In genomic region chr5:139481122-139481533, GRCh38 we compare ENCODE assay signal across 9 cellular contexts. TPM values are rescaled to one million over a fixed set of nuclear protein-coding genes. Genes with fewer than 3 reads are reported as not detected.
DNase-seq lines count a peak whose midpoint lies in the region; ATAC-seq, FAIRE-seq and TF ChIP-seq lines count a peak whose summit lies in the region.
"Had no signal": no experiment of that assay in that cellular context is flagged by ENCODE, and none has a peak within 500 bp of the region (broad histone marks: within the 10 kb centered on the region; RNA-seq: fewer than 3 reads in every experiment).

No MANE protein-coding gene starts in this region.

- peak overlapping the region; percentile 80 to 91 for H3K9ac ChIP-seq in K562 (ENCODE audit: insufficient read depth in 1 of 2, low read depth in 2 of 2, low read length in 2 of 2)

- no peak for TF ChIP-seq RAD21 in K562 (CRISPR knock-in tag; conservative IDR thresholded peaks at IDR 0.05 in 1 of 2, IDR thresholded peaks at IDR 0.05 in 1 of 2)

- H3K4me2 ChIP-seq in K562 (ENCODE audit: insufficient read depth, low read length): peak overlapping the region; percentile 91

- FAIRE-seq in K562 (lab: Jason Lieb, UNC): no peak
- FAIRE-seq: pancreas had no signal

- ATAC-seq in K562 (peak; percentile 48), GM19351 (IDR thresholded peaks at IDR 0.05; ENCODE audit: unreplicated experiment) (no peak), GM19452 (IDR thresholded peaks at IDR 0.05; ENCODE audit: unreplicated experiment) (no peak), GM21737 (IDR thresholded peaks at IDR 0.05; ENCODE audit: unreplicated experiment) (no peak)

- H3K4me1 ChIP-seq in A673 (ENCODE audit: insufficient read depth, low read length, poor library complexity, severe bottlenecking) (peaks cover 10% of the 10 kb centered on the region), K562 (replicated peaks in 1 of 2; ENCODE audit: control insufficient read depth in 2 of 2, insufficient read depth in 2 of 2, low read length in 2 of 2) (peaks cover 54 to 62% of the 10 kb centered on the region in 2 experiments), mononuclear cell (ENCODE audit: insufficient read depth, low read length) (peaks cover 74% of the 10 kb centered on the region)
- H3K4me1 ChIP-seq: pancreas had no signal

- peak overlapping the region; percentile 89 for H3K27ac ChIP-seq in A673 (ENCODE audit: low read depth, low read length, poor library complexity, severe bottlenecking)
- peak overlapping the region; percentile 98 for H3K27ac ChIP-seq in K562 (ENCODE audit: extremely low read depth, low read depth, low read length)

- peaks cover 43% of the 10 kb centered on the region for H3K79me2 ChIP-seq in K562 (ENCODE audit: control insufficient read depth, insufficient read depth, low read length)

- H2AFZ ChIP-seq in K562 (ENCODE audit: low read depth, low read length): peak overlapping the region; percentile 99

- TF ChIP-seq EP300 in K562 (IDR thresholded peaks at IDR 0.05; ENCODE audit: low read length): no peak

- TF ChIP-seq POLR2A in K562 (conservative IDR thresholded peaks at IDR 0.05): no peak

- CTCF ChIA-PET in A673 (lab: Charles Lee) (interaction anchor here (1.2 kb wide), 1 partner anchor 58 kb away, joined by 6 read pairs; no protein-coding TSS in a partner anchor), K562 (lab: Yijun Ruan, JAX; ENCODE audit: low intra/inter-chr PET ratio) (no interaction called here)

- TF ChIP-seq CTCF in A673 (conservative IDR thresholded peaks at IDR 0.05; ENCODE audit: low read depth, low read length) (no peak), K562 (IDR thresholded peaks at IDR 0.05 in 2 of 3, conservative IDR thresholded peaks at IDR 0.05 in 1 of 3; ENCODE audit: insufficient read depth in 2 of 3, low read depth in 1 of 3, low read length in 3 of 3) (no peak)

- H3K27me3 ChIP-seq in A673 (replicated peaks; ENCODE audit: insufficient read depth, low read depth, low read length, poor library complexity) (no peaks in the 10 kb centered on the region), MG63 (no peaks in the 10 kb centered on the region), K562 (ENCODE audit: control insufficient read depth in 2 of 2, insufficient read depth in 2 of 2, low read length in 2 of 2) (no peaks in the 10 kb centered on the region), mononuclear cell (ENCODE audit: insufficient read depth, low read length) (no peaks in the 10 kb centered on the region)
- H3K27me3 ChIP-seq: pancreas had no signal

- BruUV-seq in A673 (replicated peaks; lab: Mats Ljungman, UMichigan) (no TSS peak), K562 (replicated peaks; lab: Mats Ljungman, UMichigan) (no TSS peak)

- in situ Hi-C loops in K562 (cut with MboI): no loop called here

- WGBS in K562 (ENCODE audit: insufficient coverage, low coverage, missing lambda C conversion rate): 7% methylated on average over 12 of the region's 12 CpGs

- H3K36me3 ChIP-seq in A673 (ENCODE audit: insufficient read depth, low read length, poor library complexity, severe bottlenecking) (peaks cover 10% of the 10 kb centered on the region), MG63 (peaks cover 48% of the 10 kb centered on the region), K562 (ENCODE audit: control insufficient read depth, insufficient read depth, low read length) (peaks cover 35% of the 10 kb centered on the region; the same call in 2 of the 3 replicates)
- H3K36me3 ChIP-seq: pancreas had no signal

- DNase-seq in A673 (ENCODE audit: low spot score) (no peak), MG63 (no peak), K562 (ENCODE audit: extremely low read depth in 1 of 4, low spot score in 3 of 4) (peak; percentile 34 to 71 (median 52)), cerebellar cortex (ENCODE audit: low spot score) (no peak)
- DNase-seq: pancreas had no signal

- H3K4me3 ChIP-seq in A673 (ENCODE audit: low read depth, low read length, poor library complexity, severe bottlenecking) (peak overlapping the region; percentile 55), MG63 (peak overlapping the region; percentile 66), K562 (peak overlapping the region; percentile 58), mononuclear cell (ENCODE audit: low read length) (peak overlapping the region; percentile 66)

- no peaks in the 10 kb centered on the region for H3K9me1 ChIP-seq in K562 (ENCODE audit: control insufficient read depth, insufficient read depth, low read length)

- H3K9me3 ChIP-seq in A673 (ENCODE audit: low read depth, low read length, poor library complexity, severe bottlenecking) (no peaks in the 10 kb centered on the region), MG63 (no peaks in the 10 kb centered on the region), K562 (replicated peaks; ENCODE audit: control insufficient read depth, insufficient read depth, low read depth, low read length) (no peaks in the 10 kb centered on the region), mononuclear cell (ENCODE audit: low read depth, low read length) (no peaks in the 10 kb centered on the region)
- H3K9me3 ChIP-seq: pancreas had no signal

- intact Hi-C loops in A673 (cut with micrococcal nuclease; ENCODE audit: unreplicated experiment): no loop called here
- intact Hi-C loops in K562 (cut with micrococcal nuclease): no loop called here

- no peaks in the 10 kb centered on the region for H4K20me1 ChIP-seq in K562 (replicated peaks; ENCODE audit: control insufficient read depth, insufficient read depth, low read length)

- POLR2A ChIA-PET in A673 (lab: Charles Lee; ENCODE audit: low non-redundant PET) (no interaction called here), K562 (lab: Yijun Ruan, JAX) (interaction anchor here (0.6 to 2.4 kb wide), 7 partner anchors 10 to 731 kb away, joined by 3 to 23 read pairs (median 4); partner anchors contain the start of gene SMIM33)

RNA-seq across cellular contexts. Expression of gene STING1, which starts 1.4 kb away (rescaled TPM):
- 29.4 and 30.7 TPM in 2 replicates for total RNA-seq in A673 (2021)
- total RNA-seq in MG63 (2014; rRNA removed; shearing (Covaris generic); ENCODE audit: low replicate concordance): 45.6 and 54.5 TPM in 2 replicates
- total RNA-seq in K562 (2011; cell fraction: chromatin; rRNA removed; ENCODE audit: low replicate concordance): 37.8 and 111 TPM in 2 replicates
- total RNA-seq in K562 (2011; cell fraction: nucleolus; rRNA removed): 91.5 and 121 TPM in 2 replicates
- 66.2 and 70.2 TPM in 2 replicates for total RNA-seq in K562 (2011; cell fraction: nucleoplasm; rRNA removed)
- total RNA-seq in K562 (2014; rRNA removed): 59.9 and 71.9 TPM in 2 replicates
- total RNA-seq in K562 (2014; rRNA removed; fragmentation: Illumina TruSeq; extraction: Trizol): 20.1 and 24.9 TPM in 2 replicates
- 44.7 and 44.8 TPM in 2 replicates for total RNA-seq in K562 (2015; rRNA removed; fragmentation: Illumina TruSeq; extraction: Trizol)
- 64.2 and 69.1 TPM in 2 replicates for total RNA-seq in K562 (2021)
- 31.0 and 58.9 TPM in 2 replicates for polyA plus RNA-seq in K562 (2011; rRNA removed)
- 54.5 and 93.0 TPM in 2 replicates for polyA plus RNA-seq in K562 (2011; cell fraction: cytosol; rRNA removed)
- 188 and 261 TPM in 2 replicates for polyA plus RNA-seq in K562 (2011; cell fraction: nucleus; rRNA removed)
- 110 and 213 TPM in 2 replicates for polyA plus RNA-seq in K562 (2012)
- 64.7 and 74.0 TPM in 2 replicates for polyA plus RNA-seq in K562 (2014; fragmentation: Illumina TruSeq; extraction: Trizol)
- 10 to 100 TPM; 20.8 to 23.3 TPM for polyA plus RNA-seq in K562 (2014; fragmentation: Nextera tagmentation; extraction: Ambion mirVana)
- 61.4 and 66.1 TPM in 2 replicates for polyA plus RNA-seq in K562 (2014; rRNA removed)
- 19.9 and 21.4 TPM in 2 replicates for polyA minus RNA-seq in K562 (2011; rRNA and poly(A)+ RNA removed)
- polyA minus RNA-seq in K562 (2011; cell fraction: cytosol; rRNA and poly(A)+ RNA removed): 54.2 and 55.1 TPM in 2 replicates
- polyA minus RNA-seq in K562 (2011; cell fraction: nucleus; rRNA and poly(A)+ RNA removed): 36.5 and 43.1 TPM in 2 replicates
- 38.4 TPM for total RNA-seq in mononuclear cell

RNA-seq across cellular contexts. Expression of gene SMIM33, which starts 10.3 kb away (rescaled TPM):
- not detected in 2 replicates for total RNA-seq in A673 (2021)
- not detected in 2 replicates for total RNA-seq in MG63 (2014; rRNA removed; shearing (Covaris generic); ENCODE audit: low replicate concordance)
- not detected in 2 replicates for total RNA-seq in K562 (2011; cell fraction: chromatin; rRNA removed; ENCODE audit: low replicate concordance)
- not detected in 2 replicates for total RNA-seq in K562 (2011; cell fraction: nucleolus; rRNA removed)
- not detected in 2 replicates for total RNA-seq in K562 (2011; cell fraction: nucleoplasm; rRNA removed)
- not detected in 2 replicates for total RNA-seq in K562 (2014; rRNA removed)
- not detected in 2 replicates for total RNA-seq in K562 (2014; rRNA removed; fragmentation: Illumina TruSeq; extraction: Trizol)
- total RNA-seq in K562 (2015; rRNA removed; fragmentation: Illumina TruSeq; extraction: Trizol): not detected in 2 replicates
- not detected in 2 replicates for total RNA-seq in K562 (2021)
- not detected in 2 replicates for polyA plus RNA-seq in K562 (2011; rRNA removed)
- polyA plus RNA-seq in K562 (2011; cell fraction: cytosol; rRNA removed): not detected in 2 replicates
- not detected in 2 replicates for polyA plus RNA-seq in K562 (2011; cell fraction: nucleus; rRNA removed)
- 0.04 TPM in 1 of 2 replicates, not detected in the other for polyA plus RNA-seq in K562 (2012)
- polyA plus RNA-seq in K562 (2014; fragmentation: Illumina TruSeq; extraction: Trizol): not detected in 2 replicates
- polyA plus RNA-seq in K562 (2014; fragmentation: Nextera tagmentation; extraction: Ambion mirVana): not detected
- polyA plus RNA-seq in K562 (2014; rRNA removed): not detected in 2 replicates
- not detected in 2 replicates for polyA minus RNA-seq in K562 (2011; rRNA and poly(A)+ RNA removed)
- not detected in 2 replicates for polyA minus RNA-seq in K562 (2011; cell fraction: cytosol; rRNA and poly(A)+ RNA removed)
- not detected in 2 replicates for polyA minus RNA-seq in K562 (2011; cell fraction: nucleus; rRNA and poly(A)+ RNA removed)
- not detected for total RNA-seq in mononuclear cell
- total RNA-seq: pancreas had no signal
- polyA plus RNA-seq: pancreas had no signal

RNA-seq across cellular contexts. Expression of gene ECSCR, which starts 18.6 kb away (rescaled TPM):
- total RNA-seq in A673 (2021) (1.1 and 1.6 TPM in 2 replicates), K562 (2014; rRNA removed) (not detected in 2 replicates), K562 (2014; rRNA removed; fragmentation: Illumina TruSeq; extraction: Trizol) (not detected in 2 replicates), K562 (2015; rRNA removed; fragmentation: Illumina TruSeq; extraction: Trizol) (not detected in 2 replicates), K562 (2021) (not detected in 2 replicates), mononuclear cell (not detected)
- 0.63 and 0.74 TPM in 2 replicates for total RNA-seq in MG63 (2014; rRNA removed; shearing (Covaris generic); ENCODE audit: low replicate concordance)
- total RNA-seq in K562 (2011; cell fraction: chromatin; rRNA removed; ENCODE audit: low replicate concordance): not detected in 2 replicates
- not detected in 2 replicates for total RNA-seq in K562 (2011; cell fraction: nucleolus; rRNA removed)
- not detected in 2 replicates for total RNA-seq in K562 (2011; cell fraction: nucleoplasm; rRNA removed)
- polyA plus RNA-seq in K562 (2011; rRNA removed) (0.07 and 0.10 TPM in 2 replicates), K562 (2014; fragmentation: Illumina TruSeq; extraction: Trizol) (not detected in 2 replicates), K562 (2014; fragmentation: Nextera tagmentation; extraction: Ambion mirVana) (under 1 TPM; 0.13 to 0.25 TPM), K562 (2014; rRNA removed) (not detected in 2 replicates)
- 0.16 and 0.22 TPM in 2 replicates for polyA plus RNA-seq in K562 (2011; cell fraction: cytosol; rRNA removed)
- polyA plus RNA-seq in K562 (2011; cell fraction: nucleus; rRNA removed): 0.26 TPM in 1 of 2 replicates, not detected in the other
- polyA plus RNA-seq in K562 (2012): 0.12 and 0.19 TPM in 2 replicates
- not detected in 2 replicates for polyA minus RNA-seq in K562 (2011; rRNA and poly(A)+ RNA removed)
- not detected in 2 replicates for polyA minus RNA-seq in K562 (2011; cell fraction: cytosol; rRNA and poly(A)+ RNA removed)
- polyA minus RNA-seq in K562 (2011; cell fraction: nucleus; rRNA and poly(A)+ RNA removed): not detected in 2 replicates

RNA-seq across cellular contexts. Expression of gene DNAJC18, which starts 41.8 kb away (rescaled TPM):
- total RNA-seq in A673 (2021): 16.7 and 21.1 TPM in 2 replicates
- total RNA-seq in MG63 (2014; rRNA removed; shearing (Covaris generic); ENCODE audit: low replicate concordance): not detected in 2 replicates
- total RNA-seq in K562 (2011; cell fraction: chromatin; rRNA removed; ENCODE audit: low replicate concordance): 2.3 and 4.5 TPM in 2 replicates
- total RNA-seq in K562 (2011; cell fraction: nucleolus; rRNA removed): 0.79 and 1.3 TPM in 2 replicates
- total RNA-seq in K562 (2011; cell fraction: nucleoplasm; rRNA removed): 3.1 and 3.3 TPM in 2 replicates
- 1.5 and 2.1 TPM in 2 replicates for total RNA-seq in K562 (2014; rRNA removed)
- 7.3 TPM in 2 replicates for total RNA-seq in K562 (2014; rRNA removed; fragmentation: Illumina TruSeq; extraction: Trizol)
- total RNA-seq in K562 (2015; rRNA removed; fragmentation: Illumina TruSeq; extraction: Trizol): 2.8 and 4.9 TPM in 2 replicates
- total RNA-seq in K562 (2021): 5.0 and 7.5 TPM in 2 replicates
- 5.4 and 8.7 TPM in 2 replicates for polyA plus RNA-seq in K562 (2011; rRNA removed)
- 2.0 and 4.2 TPM in 2 replicates for polyA plus RNA-seq in K562 (2011; cell fraction: cytosol; rRNA removed)
- polyA plus RNA-seq in K562 (2011; cell fraction: nucleus; rRNA removed): 1.1 and 1.4 TPM in 2 replicates
- polyA plus RNA-seq in K562 (2012): 5.5 and 6.8 TPM in 2 replicates
- 8.4 and 8.7 TPM in 2 replicates for polyA plus RNA-seq in K562 (2014; fragmentation: Illumina TruSeq; extraction: Trizol)
- 10 to 100 TPM in 1 of 2 experiments, 1 to 10 TPM in 1; 7.7 to 13.3 TPM for polyA plus RNA-seq in K562 (2014; fragmentation: Nextera tagmentation; extraction: Ambion mirVana)
- 6.2 and 10.9 TPM in 2 replicates for polyA plus RNA-seq in K562 (2014; rRNA removed)
- 2.5 and 5.2 TPM in 2 replicates for polyA minus RNA-seq in K562 (2011; rRNA and poly(A)+ RNA removed)
- 1.8 and 2.4 TPM in 2 replicates for polyA minus RNA-seq in K562 (2011; cell fraction: cytosol; rRNA and poly(A)+ RNA removed)
- polyA minus RNA-seq in K562 (2011; cell fraction: nucleus; rRNA and poly(A)+ RNA removed): 0.40 and 0.89 TPM in 2 replicates
- total RNA-seq in mononuclear cell: 2.2 TPM

Comparison
In these comparisons a context has a peak if more than half of its experiments do, and no peak if none do; other contexts are left out.
1. DNase-seq: peak in K562 (4 of 4); none in A673 (single experiment), MG63 (single experiment) and cerebellar cortex (single experiment).
2. Peak in every context shown above with its lines, with median percentiles within 50 percentile points of each other: H3K4me3 ChIP-seq.